In the genomic region with DNA sequence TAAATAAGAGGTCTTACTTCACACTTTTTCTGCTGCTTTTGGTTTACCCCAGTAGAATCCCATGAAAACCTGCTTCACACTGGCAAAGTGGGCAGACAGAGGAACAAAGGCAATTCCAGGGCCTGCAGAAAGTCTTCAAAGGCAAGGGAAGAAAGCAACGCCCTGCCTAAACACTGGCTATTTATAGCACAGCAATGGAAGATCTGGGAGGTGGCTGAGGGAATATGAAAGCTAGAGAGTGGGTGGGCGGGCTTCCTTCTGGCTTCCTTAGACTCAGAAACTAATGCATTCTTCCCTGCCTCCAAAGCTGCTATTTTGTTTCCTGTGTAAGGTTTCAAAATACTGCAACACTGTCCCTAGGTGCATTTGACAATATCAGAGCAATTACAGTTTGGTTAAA, we compare ENCODE assay signal across 15 cellular contexts. TPM values are rescaled to one million over a fixed set of nuclear protein-coding genes. Genes with fewer than 3 reads are reported as not detected.
DNase-seq lines count a peak whose midpoint lies in the region; TF ChIP-seq lines count a peak whose summit lies in the region.
"Had no signal": no experiment of that assay in that cellular context is flagged by ENCODE, and none has a peak within 500 bp of the region (broad histone marks: within the 10 kb centered on the region; RNA-seq: fewer than 3 reads in every experiment).

No MANE protein-coding gene starts in this region.

- intact Hi-C loops in colonic mucosa (cut with DNase I) = no loop called here

- no peaks in the 10 kb centered on the region for H3K9me3 ChIP-seq in HUES48 (ENCODE audit: control insufficient read depth, insufficient read depth, low read length)
- H3K9me3 ChIP-seq in colonic mucosa = no peaks in the 10 kb centered on the region
- no peaks in the 10 kb centered on the region for H3K9me3 ChIP-seq in mesodermal cell (ENCODE audit: control insufficient read depth, low read length)
- H3K9me3 ChIP-seq: spleen had no signal

- DNase-seq in colonic mucosa = peak; percentile 45
- peak; percentile 48 for DNase-seq in superior temporal gyrus (ENCODE audit: extremely low spot score)
- no peak for DNase-seq in ACHN
- DNase-seq in amniotic stem cell (lab: John Stamatoyannopoulos, UW) = no peak
- DNase-seq in NCI-H2107 (lab: John Stamatoyannopoulos, UW) = no peak
- DNase-seq: activated CD8-positive, alpha-beta T cell treated with anti-CD3 and anti-CD28 coated beads, Interleukin-2, amount 10 ng/mL, durations not matched to agents 7 days and 5 days; activated naive CD8-positive, alpha-beta T cell treated with anti-CD3 and anti-CD28 coated beads, Interleukin-2, amount 50 U/mL, for 24 hours; C1 segment of cervical spinal cord; DMS53; foreskin melanocyte; RPMI8226; spleen had no signal

- no peaks in the 10 kb centered on the region for H3K36me3 ChIP-seq in HUES48 (ENCODE audit: control insufficient read depth, insufficient read depth, low read length)
- no peaks in the 10 kb centered on the region for H3K36me3 ChIP-seq in colonic mucosa
- no peaks in the 10 kb centered on the region for H3K36me3 ChIP-seq in mesodermal cell (ENCODE audit: control insufficient read depth, insufficient read depth, low read length)
- H3K36me3 ChIP-seq: spleen had no signal

- H3K4me3 ChIP-seq in HUES48 (ENCODE audit: low read depth, low read length) (no peak overlapping the region), colonic mucosa (no peak overlapping the region), mesodermal cell (ENCODE audit: extremely low read depth, insufficient read depth, low read length, poor library complexity, severe bottlenecking) (no peak overlapping the region)
- H3K4me3 ChIP-seq: spleen had no signal

- TF ChIP-seq CTCF in colonic mucosa (IDR thresholded peaks at IDR 0.05) = no peak

- H3K27ac ChIP-seq in HUES48 (ENCODE audit: low read depth, low read length) (peak overlapping the region; percentile 85), colonic mucosa (no peak overlapping the region), mesodermal cell (ENCODE audit: low read depth, low read length, severe bottlenecking) (peak overlapping the region; percentile 60)
- H3K27ac ChIP-seq: spleen had no signal

- in situ Hi-C loops in ACHN (cut with HindIII; ENCODE audit: low pct_ligation_motif_present, low pct_unique_long_range_greater_than_20kb, low sequenced_read_pairs) = no loop called here

- H3K9ac ChIP-seq in HUES48 (ENCODE audit: low read depth, low read length) (no peak overlapping the region; the same call in 1 of the 2 replicates), colonic mucosa (ENCODE audit: low read depth in 2 of 2, low read length in 2 of 2) (no peak overlapping the region)

- H3K4me1 ChIP-seq in HUES48 (ENCODE audit: control insufficient read depth, insufficient read depth, low read length) = peaks cover 72% of the 10 kb centered on the region
- no peaks in the 10 kb centered on the region for H3K4me1 ChIP-seq in colonic mucosa
- peaks cover 24% of the 10 kb centered on the region for H3K4me1 ChIP-seq in mesodermal cell (ENCODE audit: control insufficient read depth, insufficient read depth, low read length, poor library complexity, severe bottlenecking)
- H3K4me1 ChIP-seq: spleen had no signal

- 0% methylated on average over 1 of the region's 2 CpGs for WGBS in mesodermal cell (ENCODE audit: insufficient coverage in 2 of 2), 2 experiments

- H3K27me3 ChIP-seq in HUES48 (ENCODE audit: control insufficient read depth, insufficient read depth, low read length) (no peaks in the 10 kb centered on the region), colonic mucosa (no peaks in the 10 kb centered on the region)
- H3K27me3 ChIP-seq: spleen had no signal

RNA-seq across cellular contexts. Expression of a gene that starts 46.8 kb away (rescaled TPM):
- under 1 TPM; 0.24 to 0.30 TPM for total RNA-seq in colonic mucosa
- polyA plus RNA-seq in mesodermal cell (2013, experiment 1 of 2) = 2.5 TPM
- 2.5 TPM for polyA plus RNA-seq in mesodermal cell (2013, experiment 2 of 2)
- total RNA-seq: activated CD8-positive, alpha-beta T cell treated with anti-CD3 and anti-CD28 coated beads, Interleukin-2, amount 10 ng/mL, durations not matched to agents 7 days and 5 days; mesenteric fat pad had no signal

Comparison
In these comparisons a context has a peak if more than half of its experiments do, and no peak if none do; other contexts are left out.
1. DNase-seq: peak in colonic mucosa (single experiment) and superior temporal gyrus (single experiment); none in ACHN (single experiment), amniotic stem cell (single experiment) and NCI-H2107 (single experiment).